11 cellular contexts compared by ENCODE assay signal in genomic region chr4:94548571-94548970, GRCh38.
DNase-seq lines count a peak whose midpoint lies in the region; ATAC-seq, FAIRE-seq and TF ChIP-seq lines count a peak whose summit lies in the region.
"Had no signal": no experiment of that assay in that cellular context is flagged by ENCODE, and none has a peak within 500 bp of the region (broad histone marks: within the 10 kb centered on the region; RNA-seq: fewer than 3 reads in every experiment).

No MANE protein-coding gene starts in this region.

- WGBS in GM23248 (ENCODE audit: low coverage in 1 of 2, low lambda C conversion rate in 2 of 2, missing lambda C conversion rate in 2 of 2), 2 experiments, result 0% methylated on average over 1 of the region's 1 CpG
- 44 to 47% methylated on average over 1 of the region's 1 CpG for WGBS in pancreas, 2 donors

- peak overlapping the region; percentile 4; the same call in 1 of the 2 replicates for H3K9ac ChIP-seq in GM23248

- in situ Hi-C loops in GM23248 (cut with MboI), result no loop called here

- H3K9me3 ChIP-seq in GM23248 (ENCODE audit: low read depth), result no peaks in the 10 kb centered on the region
- H3K9me3 ChIP-seq in SJSA1 (replicated peaks), result no peaks in the 10 kb centered on the region
- H3K9me3 ChIP-seq in pancreas, result no peaks in the 10 kb centered on the region

- DNase-seq in GM23248 (peak; percentile 82), SJSA1 (ENCODE audit: low read depth in 1 of 2, low spot score in 2 of 2) (peak; percentile 56 to 85), fibroblast of peridontal ligament (ENCODE audit: extremely low read depth) (peak; percentile 60), pancreas (no peak), germinal center (ENCODE audit: low spot score) (no peak), COR-L47 (lab: John Stamatoyannopoulos, UW) (no peak)
- DNase-seq in effector CD4-positive, alpha-beta T cell, result no peak
- DNase-seq: activated naive CD4-positive, alpha-beta T cell treated with Interleukin-2 at 50 U/mL for 16 hours; GF-D8; naive B cell had no signal

- H4K20me1 ChIP-seq in GM23248 (ENCODE audit: insufficient read depth), result no peaks in the 10 kb centered on the region

- no peak for TF ChIP-seq CTCF in pancreas (IDR thresholded peaks at IDR 0.05)

- peak overlapping the region; percentile 59 for H3K4me2 ChIP-seq in GM23248 (ENCODE audit: unreplicated experiment)

- H2AFZ ChIP-seq in GM23248, result no peak overlapping the region

- peak overlapping the region; percentile 34 for H3K4me3 ChIP-seq in GM23248
- no peak overlapping the region for H3K4me3 ChIP-seq in SJSA1
- H3K4me3 ChIP-seq in pancreas, result no peak overlapping the region

- H3K27ac ChIP-seq in GM23248 (peak overlapping the region; percentile 74), SJSA1 (peak overlapping the region; percentile 76), pancreas (peak overlapping the region in 2 of 4 donors; percentile 39 to 50)

- peak in 3 of 4 donors; percentile 38 to 85 (median 82) for ATAC-seq in pancreas
- ATAC-seq in HG03378 (IDR thresholded peaks at IDR 0.05; ENCODE audit: unreplicated experiment), result no peak

- peaks cover 60% of the 10 kb centered on the region for H3F3A ChIP-seq in GM23248 (ENCODE audit: insufficient read depth)

- H3K36me3 ChIP-seq in GM23248 (ENCODE audit: low read depth) (peaks cover 12% of the 10 kb centered on the region; the same call in 1 of the 2 replicates), SJSA1 (peaks cover 24% of the 10 kb centered on the region), pancreas (no peaks in the 10 kb centered on the region)

- no peak for FAIRE-seq in pancreas (lab: Jason Lieb, UNC)

- H3K27me3 ChIP-seq in GM23248 (replicated peaks; ENCODE audit: insufficient read depth), result no peaks in the 10 kb centered on the region
- H3K27me3 ChIP-seq in SJSA1 (replicated peaks), result no peaks in the 10 kb centered on the region
- no peaks in the 10 kb centered on the region for H3K27me3 ChIP-seq in pancreas

- H3K79me2 ChIP-seq in GM23248 (ENCODE audit: insufficient read depth), result peaks cover 94% of the 10 kb centered on the region

- intact Hi-C loops in pancreas (cut with DNase I), result no loop called here

- peaks cover 64% of the 10 kb centered on the region for H3K4me1 ChIP-seq in GM23248 (ENCODE audit: insufficient read depth)
- peaks cover 75% of the 10 kb centered on the region for H3K4me1 ChIP-seq in SJSA1 (replicated peaks)
- peaks cover 0 to 17% (median 13%) of the 10 kb centered on the region in 3 donors for H3K4me1 ChIP-seq in pancreas

- H3K9me2 ChIP-seq in GM23248 (ENCODE audit: insufficient read depth), result no peaks in the 10 kb centered on the region

Comparison
In these comparisons a context has a peak if more than half of its experiments do, and no peak if none do; other contexts are left out.
1. DNase-seq: peak in GM23248 (single experiment), SJSA1 (2 of 2) and fibroblast of peridontal ligament (single experiment); none in pancreas (0 of 6), germinal center (single experiment), effector CD4-positive, alpha-beta T cell (single experiment) and COR-L47 (single experiment).